ENCODE assay signal across 8 cellular contexts in genomic region chr2:71226965-71227560, GRCh38. TPM values are rescaled to one million over a fixed set of nuclear protein-coding genes. Genes with fewer than 3 reads are reported as not detected.
DNase-seq lines count a peak whose midpoint lies in the region; TF ChIP-seq lines count a peak whose summit lies in the region.

Gene PAIP2B, minus strand, starts transcription at chr2:71227103. Its CDS starts 24,514 bp downstream, at chr2:71202589.

- H3K56ac ChIP-seq in mesendoderm (ENCODE audit: low read length), result peak within 1 kb of the TSS; percentile 86

- no peak within 1 kb of the TSS for H2BK5ac ChIP-seq in mesendoderm (ENCODE audit: low read length)

- no peak within 1 kb of the TSS for H3K23ac ChIP-seq in mesendoderm (ENCODE audit: low read length)

- DNase-seq in CMK (ENCODE audit: low read depth) (peak; percentile 98), GM20000 (ENCODE audit: low spot score) (peak; percentile 91), HS-5 (ENCODE audit: low read depth) (peak; percentile 98), NOMO-1 (lab: John Stamatoyannopoulos, UW; ENCODE audit: unreplicated experiment in 2 of 2) (peak; percentile 99 to 100), endodermal cell (peak; percentile 100), mesendoderm (peak; percentile 100)
- DNase-seq in activated CD8-positive, alpha-beta memory T cell treated with anti-CD3 and anti-CD28 coated beads, Interleukin-2, amount 50 U/mL, for 24 hours (ENCODE audit: extremely low read depth), result peak; percentile 94
- DNase-seq in stimulated activated CD8-positive, alpha-beta memory T cell treated with anti-CD3 and anti-CD28 coated beads, Interleukin-12 subunit alpha, Interleukin-12 subunit beta, amount 100 ng/mL, for 4 hours (ENCODE audit: low read depth), result peak; percentile 93

- H3K36me3 ChIP-seq in endodermal cell (ENCODE audit: control insufficient read depth, insufficient read depth, low read length) (no peaks in the 10 kb centered on the region), mesendoderm (ENCODE audit: control insufficient read depth, insufficient read depth, low read length) (no peaks in the 10 kb centered on the region)

- H2BK15ac ChIP-seq in mesendoderm (replicated peaks; ENCODE audit: low read depth), result no peak within 1 kb of the TSS

- peaks cover 6% of the 10 kb centered on the region for H3K9me3 ChIP-seq in endodermal cell (ENCODE audit: control insufficient read depth, low read length)

- H3K27me3 ChIP-seq in endodermal cell (ENCODE audit: control insufficient read depth, insufficient read depth, low read length, poor library complexity, severe bottlenecking) (peaks cover 7% of the 10 kb centered on the region), mesendoderm (ENCODE audit: insufficient read depth, low read length, poor library complexity) (no peaks in the 10 kb centered on the region)

- no peak within 1 kb of the TSS for H3K4ac ChIP-seq in mesendoderm (ENCODE audit: low read depth, low read length)

- H3K4me1 ChIP-seq in endodermal cell (ENCODE audit: control insufficient read depth, insufficient read depth, low read length), result no peaks in the 10 kb centered on the region
- no peaks in the 10 kb centered on the region for H3K4me1 ChIP-seq in mesendoderm (ENCODE audit: control insufficient read depth, low read depth, low read length)

- TF ChIP-seq CTCF in GM20000 (IDR thresholded peaks at IDR 0.05; ENCODE audit: extremely low read depth, missing control alignments) (no peak), endodermal cell (conservative IDR thresholded peaks at IDR 0.05) (no peak)

- peaks cover 4% of the 10 kb centered on the region for H3K4me1 Mint-ChIP-seq in endodermal cell

- no peak within 1 kb of the TSS for H4K8ac ChIP-seq in mesendoderm (ENCODE audit: low read depth, low read length)

- H3K4me3 Mint-ChIP-seq in endodermal cell, result peak within 1 kb of the TSS; percentile 78

- H4K5ac ChIP-seq in mesendoderm (ENCODE audit: low read length), result no peak within 1 kb of the TSS

- peak within 1 kb of the TSS; percentile 96 for H3K27ac Mint-ChIP-seq in endodermal cell

- H3K9ac ChIP-seq in endodermal cell (ENCODE audit: extremely low read depth, low read length, poor library complexity, severe bottlenecking), result peak within 1 kb of the TSS; percentile 54
- peak within 1 kb of the TSS; percentile 76 for H3K9ac ChIP-seq in mesendoderm (ENCODE audit: low read length)

- no peak within 1 kb of the TSS for H2AK5ac ChIP-seq in mesendoderm (ENCODE audit: low read length)

- peaks cover 10% of the 10 kb centered on the region for H3K9me3 Mint-ChIP-seq in endodermal cell

- H3K27me3 Mint-ChIP-seq in endodermal cell (ENCODE audit: insufficient read depth), result peaks cover 4% of the 10 kb centered on the region

- 0% methylated on average over 30 of the region's 30 CpGs; no CpG with 5 or more reads in 1 of the 2 experiments for WGBS in endodermal cell (ENCODE audit: insufficient coverage in 1 of 2, insufficient read length in 1 of 2), 2 experiments
- no CpG with 5 or more reads among the region's 30 CpGs for WGBS in mesendoderm (ENCODE audit: extremely low coverage, insufficient coverage, low lambda C conversion rate)

- peak within 1 kb of the TSS; percentile 73 for H3K4me2 ChIP-seq in mesendoderm (ENCODE audit: low read length)

- H3K79me2 ChIP-seq in mesendoderm (ENCODE audit: control insufficient read depth, insufficient read depth, low read length), result no peaks in the 10 kb centered on the region

- H3K18ac ChIP-seq in mesendoderm (ENCODE audit: low read length), result no peak within 1 kb of the TSS

- no peak within 1 kb of the TSS for H2BK120ac ChIP-seq in mesendoderm (ENCODE audit: low read depth, low read length)

- H3K36me3 Mint-ChIP-seq in endodermal cell (ENCODE audit: low read depth), result peaks cover 1% of the 10 kb centered on the region

- H3K79me1 ChIP-seq in mesendoderm (ENCODE audit: low read length), result no peaks in the 10 kb centered on the region

- H3K4me3 ChIP-seq in endodermal cell (ENCODE audit: low read length) (peak within 1 kb of the TSS; percentile 83), mesendoderm (ENCODE audit: low read length) (peak within 1 kb of the TSS; percentile 70)

- peak within 1 kb of the TSS; percentile 42 for H3K27ac ChIP-seq in endodermal cell (ENCODE audit: low read depth, low read length)
- no peak within 1 kb of the TSS for H3K27ac ChIP-seq in mesendoderm (ENCODE audit: low read depth, low read length)

RNA-seq across cellular contexts. Expression of gene PAIP2B, which starts in this region (rescaled TPM):
- total RNA-seq in endodermal cell, result 10 to 100 TPM; 21.2 to 29.6 TPM
- 6.8 TPM for polyA plus RNA-seq in endodermal cell (2013, experiment 1 of 2)
- polyA plus RNA-seq in endodermal cell (2013, experiment 2 of 2), result 5.9 TPM
- polyA plus RNA-seq in mesendoderm (2013, experiment 1 of 2), result 4.5 TPM
- polyA plus RNA-seq in mesendoderm (2013, experiment 2 of 2), result 4.3 TPM
